In the genomic region with DNA sequence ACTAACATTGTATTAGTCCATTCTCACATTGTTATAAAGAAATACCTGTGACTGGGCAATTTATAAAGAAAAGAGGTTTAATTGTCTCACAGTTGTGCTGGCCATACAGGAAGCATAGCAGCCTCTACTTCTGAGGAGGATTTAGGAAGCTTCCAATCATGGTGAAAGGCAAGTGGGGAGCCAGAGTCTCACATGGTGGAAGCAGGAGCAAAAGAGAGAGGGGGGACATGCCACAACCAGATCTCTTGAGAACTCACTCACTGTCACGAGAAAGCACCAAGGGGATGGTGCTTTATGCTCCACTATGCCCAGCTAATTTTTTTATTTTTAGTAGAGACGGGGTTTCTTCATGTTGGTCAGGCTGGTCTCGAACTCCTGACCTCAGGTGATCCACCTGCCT, we compare ENCODE assay signal across 27 cellular contexts.
"Had no signal": no experiment of that assay in that cellular context is flagged by ENCODE, and none has a peak within 500 bp of the region (broad histone marks: within the 10 kb centered on the region; RNA-seq: fewer than 3 reads in every experiment).

No MANE protein-coding gene starts in this region.

- H3K4me1 Mint-ChIP-seq: neural progenitor cell; stimulated activated effector memory CD8-positive, alpha-beta T cell treated with anti-CD3 and anti-CD28 coated beads, Interleukin-12 subunit alpha, Interleukin-12 subunit beta, amount 100 ng/mL, for 72 hours had no signal

- H3K27me3 Mint-ChIP-seq: naive thymus-derived CD8-positive, alpha-beta T cell; natural killer cell treated with Interleukin-12 subunit alpha and Interleukin-12 subunit beta and Interleukin-15 and Interleukin-18, amount 100 ng/mL, for 72 hours; progenitor cell of endocrine pancreas; stimulated activated naive B cell treated with anti-CD40 and anti-IgM and Interleukin-4, amounts not matched to agents 10 μg/mL and 1 μg/mL and 100 μg/mL, for 72 hours; stimulated activated naive CD8-positive, alpha-beta T cell treated with anti-CD3 and anti-CD28 coated beads, Interleukin-15, Interleukin-2, amounts not matched to agents 100 ng/mL and 50 ng/mL, for 24 hours had no signal

- H3K27ac ChIP-seq: neural progenitor cell, ovary, parathyroid adenoma, psoas muscle, right lobe of liver, sigmoid colon, stomach, thoracic aorta, thyroid gland, tibial nerve, upper lobe of left lung, vagina had no signal

- ATAC-seq: naive thymus-derived CD8-positive, alpha-beta T cell; natural killer cell treated with Interleukin-12 subunit alpha and Interleukin-12 subunit beta and Interleukin-15 and Interleukin-18, amount 100 ng/mL, for 72 hours; psoas muscle; right cardiac atrium; right lobe of liver; stimulated activated effector memory CD8-positive, alpha-beta T cell treated with anti-CD3 and anti-CD28 coated beads, Interleukin-12 subunit alpha, Interleukin-12 subunit beta, amount 100 ng/mL, for 72 hours; stimulated activated naive B cell treated with anti-CD40 and anti-IgM and Interleukin-4, amounts not matched to agents 10 μg/mL and 1 μg/mL and 100 μg/mL, for 72 hours had no signal

- H3K4me1 ChIP-seq: neural progenitor cell, parathyroid adenoma, psoas muscle, right lobe of liver, sigmoid colon, stomach, thyroid gland, tibial nerve, upper lobe of left lung, vagina had no signal

- DNase-seq: naive thymus-derived CD8-positive, alpha-beta T cell; occipital lobe; ovary; psoas muscle; right cardiac atrium; right lobe of liver; sigmoid colon; small intestine; stimulated activated CD4-positive, alpha-beta T cell treated with anti-CD3 and anti-CD28 coated beads, Interleukin-15, amount 100 ng/mL, for 24 hours; stimulated activated CD4-positive, alpha-beta T cell treated with anti-CD3 and anti-CD28 coated beads, Interleukin-2, amount 100 ng/mL, for 24 hours; stimulated activated CD4-positive, alpha-beta T cell treated with anti-CD3 and anti-CD28 coated beads, Interleukin-2, amount 100 ng/mL, for 48 hours; stimulated activated CD4-positive, alpha-beta T cell treated with anti-CD3 and anti-CD28 coated beads, Interleukin-4, amount 100 ng/mL, for 24 hours; stimulated activated naive B cell treated with anti-CD40 and anti-IgM and Interleukin-4, amounts not matched to agents 10 μg/mL and 1 μg/mL and 100 μg/mL, for 72 hours; stimulated activated naive CD4-positive, alpha-beta T cell treated with Interleukin-2 at 50 U/mL for 16 hours; stomach; thyroid gland; trophoblast cell; upper lobe of left lung had no signal

- H3K36me3 ChIP-seq: ovary had no signal

- H3K27ac Mint-ChIP-seq: natural killer cell treated with Interleukin-12 subunit alpha and Interleukin-12 subunit beta and Interleukin-15 and Interleukin-18, amount 100 ng/mL, for 72 hours; neural progenitor cell; progenitor cell of endocrine pancreas; stimulated activated effector memory CD8-positive, alpha-beta T cell treated with anti-CD3 and anti-CD28 coated beads, Interleukin-12 subunit alpha, Interleukin-12 subunit beta, amount 100 ng/mL, for 72 hours; stimulated activated naive B cell treated with anti-CD40 and anti-IgM and Interleukin-4, amounts not matched to agents 10 μg/mL and 1 μg/mL and 100 μg/mL, for 72 hours; stimulated activated naive CD8-positive, alpha-beta T cell treated with anti-CD3 and anti-CD28 coated beads, Interleukin-15, Interleukin-2, amounts not matched to agents 100 ng/mL and 50 ng/mL, for 24 hours had no signal

- H3K9me3 Mint-ChIP-seq: natural killer cell treated with Interleukin-12 subunit alpha and Interleukin-12 subunit beta and Interleukin-15 and Interleukin-18, amount 100 ng/mL, for 72 hours; neural progenitor cell; stimulated activated effector memory CD8-positive, alpha-beta T cell treated with anti-CD3 and anti-CD28 coated beads, Interleukin-12 subunit alpha, Interleukin-12 subunit beta, amount 100 ng/mL, for 72 hours; stimulated activated naive CD8-positive, alpha-beta T cell treated with anti-CD3 and anti-CD28 coated beads, Interleukin-15, Interleukin-2, amounts not matched to agents 100 ng/mL and 50 ng/mL, for 24 hours had no signal

- H3K4me3 ChIP-seq: neural progenitor cell, ovary, psoas muscle, right lobe of liver, sigmoid colon, stomach, thoracic aorta, thyroid gland, tibial nerve, upper lobe of left lung, vagina had no signal

- H3K27me3 ChIP-seq: neural progenitor cell, ovary, right lobe of liver, sigmoid colon, stomach, thyroid gland, tibial nerve, upper lobe of left lung, vagina had no signal

- H3K9me3 ChIP-seq: ovary, psoas muscle, right lobe of liver, sigmoid colon, thoracic aorta, thyroid gland, vagina had no signal

- H3K4me3 Mint-ChIP-seq: naive thymus-derived CD8-positive, alpha-beta T cell; natural killer cell treated with Interleukin-12 subunit alpha and Interleukin-12 subunit beta and Interleukin-15 and Interleukin-18, amount 100 ng/mL, for 72 hours; neural progenitor cell; stimulated activated effector memory CD8-positive, alpha-beta T cell treated with anti-CD3 and anti-CD28 coated beads, Interleukin-12 subunit alpha, Interleukin-12 subunit beta, amount 100 ng/mL, for 72 hours; stimulated activated naive B cell treated with anti-CD40 and anti-IgM and Interleukin-4, amounts not matched to agents 10 μg/mL and 1 μg/mL and 100 μg/mL, for 72 hours; stimulated activated naive CD8-positive, alpha-beta T cell treated with anti-CD3 and anti-CD28 coated beads, Interleukin-15, Interleukin-2, amounts not matched to agents 100 ng/mL and 50 ng/mL, for 24 hours had no signal
